In genomic region chr7:102289051-102289450, GRCh38 we compare ENCODE assay signal across 19 cellular contexts. TPM values are rescaled to one million over a fixed set of nuclear protein-coding genes. Genes with fewer than 3 reads are reported as not detected.
DNase-seq lines count a peak whose midpoint lies in the region; ATAC-seq and TF ChIP-seq lines count a peak whose summit lies in the region.
"Had no signal": no experiment of that assay in that cellular context is flagged by ENCODE, and none has a peak within 500 bp of the region (broad histone marks: within the 10 kb centered on the region; RNA-seq: fewer than 3 reads in every experiment).

No MANE protein-coding gene starts in this region.

- H3K36me3 Mint-ChIP-seq in IgD-negative memory B cell (no peaks in the 10 kb centered on the region), progenitor cell of endocrine pancreas (ENCODE audit: insufficient read depth) (no peaks in the 10 kb centered on the region)
- no peaks in the 10 kb centered on the region for H3K36me3 Mint-ChIP-seq in activated T-helper 1 cell treated with anti-CD3 and anti-CD28 coated beads, Interleukin-12 subunit alpha, Interleukin-12 subunit beta, Interleukin-2, Interleukin-4 antibody, amounts not matched to agents 30 ng/mL and 10 ng/mL and 1 ng/mL, durations not matched to agents 14 hours and 24 hours and 36 hours (ENCODE audit: low read depth)

- peaks cover 22% of the 10 kb centered on the region for H3K4me1 ChIP-seq in upper lobe of right lung

- DNase-seq in Daoy (ENCODE audit: low read depth) (peak; percentile 5), progenitor cell of endocrine pancreas (ENCODE audit: low spot score, unreplicated experiment) (no peak), upper lobe of right lung (no peak)
- no peak for DNase-seq in activated T-helper 1 cell treated with anti-CD3 and anti-CD28 coated beads, Interleukin-12 subunit alpha, Interleukin-12 subunit beta, Interleukin-2, Interleukin-4 antibody, amounts not matched to agents 30 ng/mL and 10 ng/mL and 1 ng/mL, durations not matched to agents 14 hours and 24 hours and 36 hours (ENCODE audit: low spot score)
- DNase-seq: activated CD4-positive, alpha-beta T cell treated with anti-CD3 and anti-CD28 coated beads, Interleukin-2, amount 50 U/mL, for 4 hours; activated T-cell treated with anti-CD3 and anti-CD28 coated beads, Interleukin-2, amount 50 U/mL, for 4 hours; C1 segment of cervical spinal cord; DMS79 treated with DMSO at 0.1 percent for 48 hours; midbrain; NCI-H1048; NCI-H526 treated with DMSO at 0.1 percent for 48 hours; small intestine; tibial artery had no signal

- H3K4me1 Mint-ChIP-seq in IgD-negative memory B cell (peaks cover 48 to 57% (median 49%) of the 10 kb centered on the region in 3 donors), progenitor cell of endocrine pancreas (ENCODE audit: low read depth) (peaks cover 4% of the 10 kb centered on the region)
- peaks cover 29% of the 10 kb centered on the region for H3K4me1 Mint-ChIP-seq in activated T-helper 1 cell treated with anti-CD3 and anti-CD28 coated beads, Interleukin-12 subunit alpha, Interleukin-12 subunit beta, Interleukin-2, Interleukin-4 antibody, amounts not matched to agents 30 ng/mL and 10 ng/mL and 1 ng/mL, durations not matched to agents 14 hours and 24 hours and 36 hours (ENCODE audit: low read depth)

- H3K9me3 Mint-ChIP-seq in IgD-negative memory B cell (no peaks in the 10 kb centered on the region), progenitor cell of endocrine pancreas (ENCODE audit: low read depth) (no peaks in the 10 kb centered on the region)
- no peaks in the 10 kb centered on the region for H3K9me3 Mint-ChIP-seq in activated T-helper 1 cell treated with anti-CD3 and anti-CD28 coated beads, Interleukin-12 subunit alpha, Interleukin-12 subunit beta, Interleukin-2, Interleukin-4 antibody, amounts not matched to agents 30 ng/mL and 10 ng/mL and 1 ng/mL, durations not matched to agents 14 hours and 24 hours and 36 hours
- H3K9me3 Mint-ChIP-seq: activated T-cell treated with anti-CD3 and anti-CD28 coated beads, Interleukin-2, amount 50 U/mL, for 4 hours had no signal

- ATAC-seq in HG02885 (IDR thresholded peaks at IDR 0.05; ENCODE audit: poor library complexity, unreplicated experiment) (no peak), HG02981 (IDR thresholded peaks at IDR 0.05; ENCODE audit: unreplicated experiment) (no peak), GM21723 (IDR thresholded peaks at IDR 0.05; ENCODE audit: unreplicated experiment) (no peak), upper lobe of right lung (no peak)
- ATAC-seq: activated T-cell treated with anti-CD3 and anti-CD28 coated beads, Interleukin-2, amount 50 U/mL, for 4 hours; HCT116 had no signal

- H3K27ac ChIP-seq in upper lobe of right lung: no peak overlapping the region
- H3K27ac ChIP-seq: adrenal gland, tibial artery had no signal

- no peaks in the 10 kb centered on the region for H3K36me3 ChIP-seq in upper lobe of right lung
- H3K36me3 ChIP-seq: adrenal gland, tibial artery had no signal

- H3K9me3 ChIP-seq in upper lobe of right lung: no peaks in the 10 kb centered on the region
- H3K9me3 ChIP-seq: adrenal gland, tibial artery had no signal

- H3K4me3 Mint-ChIP-seq in IgD-negative memory B cell (peak overlapping the region; percentile 86 to 96 (median 94)), progenitor cell of endocrine pancreas (ENCODE audit: low read depth) (peak overlapping the region; percentile 26)
- peak overlapping the region; percentile 58 for H3K4me3 Mint-ChIP-seq in activated T-helper 1 cell treated with anti-CD3 and anti-CD28 coated beads, Interleukin-12 subunit alpha, Interleukin-12 subunit beta, Interleukin-2, Interleukin-4 antibody, amounts not matched to agents 30 ng/mL and 10 ng/mL and 1 ng/mL, durations not matched to agents 14 hours and 24 hours and 36 hours

- intact Hi-C loops in activated T-helper 1 cell treated with anti-CD3 and anti-CD28 coated beads, Interleukin-12 subunit alpha, Interleukin-12 subunit beta, Interleukin-2, Interleukin-4 antibody, amounts not matched to agents 30 ng/mL and 10 ng/mL and 1 ng/mL, durations not matched to agents 14 hours and 24 hours and 36 hours (cut with micrococcal nuclease): loop anchor here (5.0 kb wide), 1 partner anchor 173 kb away; the partner anchor contains the start of genes ALKBH4 and LRWD1
- intact Hi-C loops in upper lobe of right lung (cut with DNase I): no loop called here

- no peaks in the 10 kb centered on the region for H3K27me3 ChIP-seq in upper lobe of right lung
- H3K27me3 ChIP-seq: adrenal gland had no signal

- no peak overlapping the region for H3K4me3 ChIP-seq in upper lobe of right lung
- H3K4me3 ChIP-seq: adrenal gland, tibial artery had no signal

- H3K27ac Mint-ChIP-seq in IgD-negative memory B cell (peak overlapping the region; percentile 87 to 94 (median 93)), progenitor cell of endocrine pancreas (no peak overlapping the region)
- no peak overlapping the region for H3K27ac Mint-ChIP-seq in activated T-helper 1 cell treated with anti-CD3 and anti-CD28 coated beads, Interleukin-12 subunit alpha, Interleukin-12 subunit beta, Interleukin-2, Interleukin-4 antibody, amounts not matched to agents 30 ng/mL and 10 ng/mL and 1 ng/mL, durations not matched to agents 14 hours and 24 hours and 36 hours

- TF ChIP-seq CTCF in progenitor cell of endocrine pancreas (IDR thresholded peaks at IDR 0.05; ENCODE audit: unreplicated experiment): no peak
- TF ChIP-seq CTCF in upper lobe of right lung (IDR thresholded peaks at IDR 0.05): no peak

- peaks cover 6% of the 10 kb centered on the region for H3K27me3 Mint-ChIP-seq in IgD-negative memory B cell
- peaks cover 29% of the 10 kb centered on the region for H3K27me3 Mint-ChIP-seq in activated T-helper 1 cell treated with anti-CD3 and anti-CD28 coated beads, Interleukin-12 subunit alpha, Interleukin-12 subunit beta, Interleukin-2, Interleukin-4 antibody, amounts not matched to agents 30 ng/mL and 10 ng/mL and 1 ng/mL, durations not matched to agents 14 hours and 24 hours and 36 hours (ENCODE audit: insufficient read depth)
- H3K27me3 Mint-ChIP-seq in progenitor cell of endocrine pancreas: peaks cover 18% of the 10 kb centered on the region

RNA-seq across cellular contexts. Expression of gene SH2B2, which starts 2.4 kb away (rescaled TPM):
- total RNA-seq in Daoy (2014; rRNA removed; shearing (Covaris generic)): 2.2 and 5.3 TPM in 2 replicates
- 64.5 TPM for polyA plus RNA-seq in IgD-negative memory B cell
- total RNA-seq in activated T-helper 1 cell treated with anti-CD3 and anti-CD28 coated beads, Interleukin-12 subunit alpha, Interleukin-12 subunit beta, Interleukin-2, Interleukin-4 antibody, amounts not matched to agents 30 ng/mL and 10 ng/mL and 1 ng/mL, durations not matched to agents 14 hours and 24 hours and 36 hours: 2.1 and 2.6 TPM in 2 replicates
- 11.2 and 11.5 TPM in 2 replicates for total RNA-seq in progenitor cell of endocrine pancreas
- total RNA-seq in upper lobe of right lung: 13.2 TPM

Comparison
In these comparisons a context has a peak if more than half of its experiments do, and no peak if none do; other contexts are left out.
1. H3K27ac Mint-ChIP-seq: peak in IgD-negative memory B cell (3 of 3); none in activated T-helper 1 cell treated with anti-CD3 and anti-CD28 coated beads, Interleukin-12 subunit alpha, Interleukin-12 subunit beta, Interleukin-2, Interleukin-4 antibody, amounts not matched to agents 30 ng/mL and 10 ng/mL and 1 ng/mL, durations not matched to agents 14 hours and 24 hours and 36 hours (single experiment) and progenitor cell of endocrine pancreas (single experiment).
2. H3K4me3 Mint-ChIP-seq: peak in every context shown above with its lines; median percentile 94 in IgD-negative memory B cell; 58 in activated T-helper 1 cell treated with anti-CD3 and anti-CD28 coated beads, Interleukin-12 subunit alpha, Interleukin-12 subunit beta, Interleukin-2, Interleukin-4 antibody, amounts not matched to agents 30 ng/mL and 10 ng/mL and 1 ng/mL, durations not matched to agents 14 hours and 24 hours and 36 hours; 26 in progenitor cell of endocrine pancreas.